In genomic region chr10:101694674-101695403, GRCh38 we compare ENCODE assay signal across 1 cellular context.
TF ChIP-seq lines count a peak whose summit lies in the region.

Gene FBXW4 (minus strand): TSS chr10:101695170. CDS start chr10:101695105, 65 bp downstream.

TF ChIP-seq in GM12878, 131 proteins besides CTCF, POLR2A, EP300 and RAD21 (continued from another document):
- TF ChIP-seq SREBF1 (IDR thresholded peaks at IDR 0.05; ENCODE audit: low read length) (no peak), FOXK2 (IDR thresholded peaks at IDR 0.05) (no peak), RB1 (IDR thresholded peaks at IDR 0.05; ENCODE audit: borderline replicate concordance) (peak; percentile 86; the same call in 1 of the 2 replicates), RUNX3 (IDR thresholded peaks at IDR 0.05; ENCODE audit: low read length) (no peak; the same call in 1 of the 2 replicates), MTA3 (IDR thresholded peaks at IDR 0.05; ENCODE audit: borderline replicate concordance, low read length) (no peak)
- TF ChIP-seq, protein P1, sequence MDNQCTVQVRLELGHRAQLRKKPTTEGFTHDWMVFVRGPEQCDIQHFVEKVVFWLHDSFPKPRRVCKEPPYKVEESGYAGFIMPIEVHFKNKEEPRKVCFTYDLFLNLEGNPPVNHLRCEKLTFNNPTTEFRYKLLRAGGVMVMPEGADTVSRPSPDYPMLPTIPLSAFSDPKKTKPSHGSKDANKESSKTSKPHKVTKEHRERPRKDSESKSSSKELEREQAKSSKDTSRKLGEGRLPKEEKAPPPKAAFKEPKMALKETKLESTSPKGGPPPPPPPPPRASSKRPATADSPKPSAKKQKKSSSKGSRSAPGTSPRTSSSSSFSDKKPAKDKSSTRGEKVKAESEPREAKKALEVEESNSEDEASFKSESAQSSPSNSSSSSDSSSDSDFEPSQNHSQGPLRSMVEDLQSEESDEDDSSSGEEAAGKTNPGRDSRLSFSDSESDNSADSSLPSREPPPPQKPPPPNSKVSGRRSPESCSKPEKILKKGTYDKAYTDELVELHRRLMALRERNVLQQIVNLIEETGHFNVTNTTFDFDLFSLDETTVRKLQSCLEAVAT (IDR thresholded peaks at IDR 0.05) = no peak; the same call in 1 of the 2 replicates
- TF ChIP-seq, protein P2, sequence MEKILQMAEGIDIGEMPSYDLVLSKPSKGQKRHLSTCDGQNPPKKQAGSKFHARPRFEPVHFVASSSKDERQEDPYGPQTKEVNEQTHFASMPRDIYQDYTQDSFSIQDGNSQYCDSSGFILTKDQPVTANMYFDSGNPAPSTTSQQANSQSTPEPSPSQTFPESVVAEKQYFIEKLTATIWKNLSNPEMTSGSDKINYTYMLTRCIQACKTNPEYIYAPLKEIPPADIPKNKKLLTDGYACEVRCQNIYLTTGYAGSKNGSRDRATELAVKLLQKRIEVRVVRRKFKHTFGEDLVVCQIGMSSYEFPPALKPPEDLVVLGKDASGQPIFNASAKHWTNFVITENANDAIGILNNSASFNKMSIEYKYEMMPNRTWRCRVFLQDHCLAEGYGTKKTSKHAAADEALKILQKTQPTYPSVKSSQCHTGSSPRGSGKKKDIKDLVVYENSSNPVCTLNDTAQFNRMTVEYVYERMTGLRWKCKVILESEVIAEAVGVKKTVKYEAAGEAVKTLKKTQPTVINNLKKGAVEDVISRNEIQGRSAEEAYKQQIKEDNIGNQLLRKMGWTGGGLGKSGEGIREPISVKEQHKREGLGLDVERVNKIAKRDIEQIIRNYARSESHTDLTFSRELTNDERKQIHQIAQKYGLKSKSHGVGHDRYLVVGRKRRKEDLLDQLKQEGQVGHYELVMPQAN (conservative IDR thresholded peaks at IDR 0.05) = peak; percentile 69
TF ChIP-seq in GM12878: peak in this region for 35.
